ENCODE assay signal across 26 cellular contexts in the genomic region with DNA sequence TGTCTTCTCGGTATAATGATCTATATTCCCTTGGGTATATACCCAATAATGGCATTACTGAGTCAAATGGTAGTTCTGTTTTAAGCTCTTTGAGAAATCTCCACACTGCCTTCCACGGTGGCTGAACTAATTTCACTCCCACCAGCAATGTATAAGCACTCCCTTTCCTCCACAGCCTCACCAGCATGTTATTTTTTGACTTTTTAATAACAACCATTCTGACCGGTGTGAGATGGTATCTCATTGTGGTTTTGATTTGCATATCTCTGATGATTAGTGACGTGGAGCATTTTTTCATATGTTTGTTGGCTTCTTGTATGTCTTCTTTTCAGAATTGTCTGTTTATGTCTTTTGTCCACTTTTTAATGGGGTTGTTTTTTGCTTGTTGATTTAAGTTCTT.
"Had no signal": no experiment of that assay in that cellular context is flagged by ENCODE, and none has a peak within 500 bp of the region (broad histone marks: within the 10 kb centered on the region; RNA-seq: fewer than 3 reads in every experiment).

No MANE protein-coding gene starts in this region.

- H3K27ac ChIP-seq: coronary artery, foreskin keratinocyte, lower lobe of right lung, neural progenitor cell, sigmoid colon, transverse colon, vagina had no signal

- H3K4me3 ChIP-seq: coronary artery, lower lobe of right lung, neural progenitor cell, sigmoid colon, transverse colon, vagina had no signal

- H3K27ac Mint-ChIP-seq: activated CD4-positive, alpha-beta memory T cell treated with anti-CD3 and anti-CD28 coated beads for 36 hours; activated CD8-positive, alpha-beta memory T cell treated with anti-CD3 and anti-CD28 coated beads, Interleukin-2, amount 10 ng/mL, durations not matched to agents 7 days and 5 days; activated T-helper 1 cell treated with anti-CD3 and anti-CD28 coated beads, Interleukin-12 subunit alpha, Interleukin-12 subunit beta, Interleukin-2, Interleukin-4 antibody, amounts not matched to agents 30 ng/mL and 10 ng/mL and 1 ng/mL, durations not matched to agents 14 hours and 24 hours and 36 hours; endodermal cell; naive thymus-derived CD4-positive, alpha-beta T cell; neural progenitor cell; stimulated activated naive B cell treated with anti-CD40 and anti-IgM and Interleukin-4, amounts not matched to agents 10 μg/mL and 1 μg/mL and 100 μg/mL, for 72 hours; T-helper 1 cell treated with Interleukin-12 subunit alpha and Interleukin-12 subunit beta and Interleukin-4 antibody, amounts not matched to agents 30 μg/mL and 1 μg/mL, for 36 hours had no signal

- H3K36me3 Mint-ChIP-seq: activated CD4-positive, alpha-beta memory T cell treated with anti-CD3 and anti-CD28 coated beads for 36 hours; activated CD8-positive, alpha-beta memory T cell treated with anti-CD3 and anti-CD28 coated beads, Interleukin-2, amount 10 ng/mL, durations not matched to agents 7 days and 5 days; naive thymus-derived CD4-positive, alpha-beta T cell; stimulated activated naive B cell treated with anti-CD40 and anti-IgM and Interleukin-4, amounts not matched to agents 10 μg/mL and 1 μg/mL and 100 μg/mL, for 72 hours had no signal

- H3K9me3 ChIP-seq: lower lobe of right lung, sigmoid colon, transverse colon, vagina had no signal

- H3K4me1 Mint-ChIP-seq: activated CD8-positive, alpha-beta memory T cell treated with anti-CD3 and anti-CD28 coated beads, Interleukin-2, amount 10 ng/mL, durations not matched to agents 7 days and 5 days; naive thymus-derived CD4-positive, alpha-beta T cell; stimulated activated naive B cell treated with anti-CD40 and anti-IgM and Interleukin-4, amounts not matched to agents 10 μg/mL and 1 μg/mL and 100 μg/mL, for 72 hours had no signal

- DNase-seq: activated CD4-positive, alpha-beta memory T cell treated with anti-CD3 and anti-CD28 coated beads for 36 hours; activated CD4-positive, alpha-beta T cell treated with anti-CD3 and anti-CD28 coated beads for 48 hours; activated CD4-positive, CD25-positive, alpha-beta regulatory T cell; activated CD8-positive, alpha-beta memory T cell treated with anti-CD3 and anti-CD28 coated beads, Interleukin-2, amount 10 ng/mL, durations not matched to agents 7 days and 5 days; activated gamma-delta T cell; activated naive CD4-positive, alpha-beta T cell treated with anti-CD3 and anti-CD28 coated beads, Interleukin-2, amount 50 U/mL, for 16 hours; activated T-cell treated with anti-CD3 and anti-CD28 coated beads for 4 hours; aorta; endodermal cell; foreskin keratinocyte; lower lobe of right lung; naive thymus-derived CD4-positive, alpha-beta T cell; retina; sigmoid colon; stimulated activated CD4-positive, alpha-beta T cell treated with anti-CD3 and anti-CD28 coated beads, Interleukin-2, amount 100 ng/mL, for 48 hours; stimulated activated CD8-positive, alpha-beta memory T cell treated with anti-CD3 and anti-CD28 coated beads, Interleukin-4, amount 100 ng/mL, for 48 hours; stimulated activated naive B cell treated with anti-CD40 and anti-IgM and Interleukin-4, amounts not matched to agents 10 μg/mL and 1 μg/mL and 100 μg/mL, for 72 hours; T1000; transverse colon had no signal

- ATAC-seq: activated CD8-positive, alpha-beta memory T cell treated with anti-CD3 and anti-CD28 coated beads, Interleukin-2, amount 10 ng/mL, durations not matched to agents 7 days and 5 days; foreskin keratinocyte; left lobe of liver; lower lobe of right lung; naive thymus-derived CD4-positive, alpha-beta T cell; stimulated activated naive B cell treated with anti-CD40 and anti-IgM and Interleukin-4, amounts not matched to agents 10 μg/mL and 1 μg/mL and 100 μg/mL, for 72 hours had no signal

- H3K27me3 ChIP-seq: foreskin keratinocyte, neural progenitor cell, sigmoid colon, transverse colon, vagina had no signal

- H3K9me3 Mint-ChIP-seq: activated CD4-positive, alpha-beta memory T cell treated with anti-CD3 and anti-CD28 coated beads for 36 hours; activated T-helper 1 cell treated with anti-CD3 and anti-CD28 coated beads, Interleukin-12 subunit alpha, Interleukin-12 subunit beta, Interleukin-2, Interleukin-4 antibody, amounts not matched to agents 30 ng/mL and 10 ng/mL and 1 ng/mL, durations not matched to agents 14 hours and 24 hours and 36 hours; endodermal cell; neural progenitor cell; stimulated activated naive B cell treated with anti-CD40 and anti-IgM and Interleukin-4, amounts not matched to agents 10 μg/mL and 1 μg/mL and 100 μg/mL, for 72 hours; T-helper 1 cell treated with Interleukin-12 subunit alpha and Interleukin-12 subunit beta and Interleukin-4 antibody, amounts not matched to agents 30 μg/mL and 1 μg/mL, for 36 hours had no signal

- H3K36me3 ChIP-seq: lower lobe of right lung, neural progenitor cell, sigmoid colon, transverse colon, vagina had no signal

- FAIRE-seq: bronchial epithelial cell had no signal

- H3K4me1 ChIP-seq: vagina had no signal

- H3K4me3 Mint-ChIP-seq: activated CD4-positive, alpha-beta memory T cell treated with anti-CD3 and anti-CD28 coated beads for 36 hours; activated CD8-positive, alpha-beta memory T cell treated with anti-CD3 and anti-CD28 coated beads, Interleukin-2, amount 10 ng/mL, durations not matched to agents 7 days and 5 days; activated T-helper 1 cell treated with anti-CD3 and anti-CD28 coated beads, Interleukin-12 subunit alpha, Interleukin-12 subunit beta, Interleukin-2, Interleukin-4 antibody, amounts not matched to agents 30 ng/mL and 10 ng/mL and 1 ng/mL, durations not matched to agents 14 hours and 24 hours and 36 hours; endodermal cell; naive thymus-derived CD4-positive, alpha-beta T cell; neural progenitor cell; stimulated activated naive B cell treated with anti-CD40 and anti-IgM and Interleukin-4, amounts not matched to agents 10 μg/mL and 1 μg/mL and 100 μg/mL, for 72 hours; T-helper 1 cell treated with Interleukin-12 subunit alpha and Interleukin-12 subunit beta and Interleukin-4 antibody, amounts not matched to agents 30 μg/mL and 1 μg/mL, for 36 hours had no signal
